ENCODE assay signal across 18 cellular contexts in the genomic region with DNA sequence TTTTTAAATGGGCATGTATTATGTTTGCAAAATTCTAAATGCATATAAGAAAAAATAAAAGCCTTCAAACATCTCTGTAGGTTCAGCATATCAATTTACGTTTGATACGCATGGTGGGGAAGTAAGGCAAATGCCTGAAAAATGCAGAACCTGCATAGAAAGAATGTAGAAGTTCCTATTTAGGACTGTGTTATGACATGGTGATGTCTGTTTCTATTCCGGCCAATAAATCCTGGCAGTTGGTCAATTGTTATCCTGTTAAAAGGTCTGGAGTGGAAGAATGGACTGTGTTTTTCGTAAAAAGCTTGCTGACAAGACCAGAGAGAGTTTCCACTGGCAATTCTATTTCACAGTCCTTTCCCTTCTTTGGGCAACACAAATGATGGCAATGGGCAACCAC. TPM values are rescaled to one million over a fixed set of nuclear protein-coding genes. Genes with fewer than 3 reads are reported as not detected.
DNase-seq lines count a peak whose midpoint lies in the region; ATAC-seq, FAIRE-seq and TF ChIP-seq lines count a peak whose summit lies in the region.
"Had no signal": no experiment of that assay in that cellular context is flagged by ENCODE, and none has a peak within 500 bp of the region (broad histone marks: within the 10 kb centered on the region; RNA-seq: fewer than 3 reads in every experiment).

No MANE protein-coding gene starts in this region.

- intact Hi-C loops in testis (cut with DNase I; ENCODE audit: low total_unique reads): no loop called here
- intact Hi-C loops in HepG2 (cut with micrococcal nuclease; ENCODE audit: unreplicated experiment): no loop called here

- H2AFZ ChIP-seq in HepG2 (ENCODE audit: low read length): no peak overlapping the region

- 50 to 61% methylated on average over 4 of the region's 4 CpGs for WGBS in testis, 2 donors
- WGBS in HepG2 (ENCODE audit: low lambda C conversion rate): 16% methylated on average over 4 of the region's 4 CpGs

- no peaks in the 10 kb centered on the region for H3K36me3 Mint-ChIP-seq in HFFc6 (ENCODE audit: low read depth)

- H3K27me3 ChIP-seq in right atrium auricular region: no peaks in the 10 kb centered on the region
- H3K27me3 ChIP-seq in testis: no peaks in the 10 kb centered on the region
- 0 out of 5 replicates have a peak, but pooled peaks cover 0 to 2% of the 10 kb centered on the region in 2 experiments for H3K27me3 ChIP-seq in HepG2 (ENCODE audit: control insufficient read depth in 1 of 2, insufficient read depth in 2 of 2, low read length in 2 of 2)
- H3K27me3 ChIP-seq: spleen had no signal

- H3K36me3 ChIP-seq in right atrium auricular region (no peaks in the 10 kb centered on the region), testis (ENCODE audit: low read depth, missing control alignments) (no peaks in the 10 kb centered on the region), HepG2 (replicated peaks in 1 of 2; ENCODE audit: control insufficient read depth in 1 of 2, insufficient read depth in 2 of 2, low read length in 2 of 2) (no peaks in the 10 kb centered on the region)
- H3K36me3 ChIP-seq: prostate gland, spleen had no signal

- no TSS peak for BruUV-seq in HepG2 (replicated peaks; lab: Mats Ljungman, UMichigan)

- H3K4me2 ChIP-seq in HepG2 (ENCODE audit: low read depth, low read length): no peak overlapping the region

- POLR2A ChIA-PET in HepG2 (lab: Yijun Ruan, JAX): no interaction called here

- TF ChIP-seq CTCF in HFFc6 (IDR thresholded peaks at IDR 0.05) (no peak), coronary artery (IDR thresholded peaks at IDR 0.05) (no peak), right atrium auricular region (IDR thresholded peaks at IDR 0.05) (no peak), testis (IDR thresholded peaks at IDR 0.05) (no peak), HepG2 (CRISPR knock-in tag; IDR thresholded peaks at IDR 0.05) (no peak)

- no peak overlapping the region for H3K4me3 ChIP-seq in coronary artery
- no peak overlapping the region for H3K4me3 ChIP-seq in right atrium auricular region
- H3K4me3 ChIP-seq in testis: no peak overlapping the region
- H3K4me3 ChIP-seq in HepG2 (replicated peaks in 1 of 3; ENCODE audit: insufficient read depth in 1 of 3, low read depth in 2 of 3, low read length in 3 of 3): no peak overlapping the region
- H3K4me3 ChIP-seq: prostate gland, spleen had no signal

- CTCF ChIA-PET in HepG2 (lab: Yijun Ruan, JAX; ENCODE audit: low intra/inter-chr PET ratio, low total read pairs): no interaction called here

- H3K9ac ChIP-seq in HepG2 (ENCODE audit: insufficient read depth, low read depth, low read length): no peak overlapping the region

- H3K9me3 ChIP-seq in right atrium auricular region (no peaks in the 10 kb centered on the region), testis (no peaks in the 10 kb centered on the region), HepG2 (ENCODE audit: low read length) (no peaks in the 10 kb centered on the region)
- H3K9me3 ChIP-seq: prostate gland, spleen had no signal

- H3K27ac ChIP-seq in coronary artery: peak overlapping the region; percentile 54 to 63
- peak overlapping the region; percentile 18 to 77 for H3K27ac ChIP-seq in right atrium auricular region
- no peak overlapping the region for H3K27ac ChIP-seq in testis
- no peak overlapping the region for H3K27ac ChIP-seq in HepG2 (ENCODE audit: extremely low read length, insufficient read depth, low read length)
- H3K27ac ChIP-seq: epithelial cell of prostate, prostate gland, spleen had no signal

- no peaks in the 10 kb centered on the region for H3K9me3 Mint-ChIP-seq in HFFc6
- H3K9me3 Mint-ChIP-seq: CD4-positive, alpha-beta T cell; neural crest cell had no signal

- H3K27me3 Mint-ChIP-seq in HFFc6 (ENCODE audit: insufficient read depth): no peaks in the 10 kb centered on the region
- H3K27me3 Mint-ChIP-seq: CD4-positive, alpha-beta T cell had no signal

- TF ChIP-seq POLR2A in testis (IDR thresholded peaks at IDR 0.05): no peak
- TF ChIP-seq POLR2A in HepG2 (IDR thresholded peaks at IDR 0.05; ENCODE audit: insufficient read depth in 1 of 2, low read depth in 2 of 2, low read length in 2 of 2): no peak

- H3K4me1 Mint-ChIP-seq in HFFc6 (ENCODE audit: low read depth): peaks cover 70% of the 10 kb centered on the region
- H3K4me1 Mint-ChIP-seq: activated CD4-positive, alpha-beta T cell treated with anti-CD3 and anti-CD28 coated beads for 36 hours had no signal

- no peaks in the 10 kb centered on the region for H4K20me1 ChIP-seq in HepG2 (ENCODE audit: insufficient read depth, low read length)

- H3K4me3 Mint-ChIP-seq in HFFc6: no peak overlapping the region
- H3K4me3 Mint-ChIP-seq: activated CD4-positive, alpha-beta T cell treated with anti-CD3 and anti-CD28 coated beads for 36 hours; CD4-positive, alpha-beta T cell; neural crest cell had no signal

- peak overlapping the region; percentile 15; the same call in 1 of the 2 replicates for H3K27ac Mint-ChIP-seq in HFFc6
- H3K27ac Mint-ChIP-seq: activated CD4-positive, alpha-beta T cell treated with anti-CD3 and anti-CD28 coated beads for 36 hours; CD4-positive, alpha-beta T cell had no signal

- DNase-seq in HFFc6: no peak
- DNase-seq in coronary artery (ENCODE audit: low spot score): no peak
- no peak for DNase-seq in right atrium auricular region (ENCODE audit: low spot score)
- peak; percentile 16 for DNase-seq in testis
- DNase-seq in NCI-H510A treated with DMSO at 0.1 percent for 48 hours (lab: John Stamatoyannopoulos, UW): no peak
- DNase-seq in D341Med (ENCODE audit: low spot score): no peak
- DNase-seq in NAMALWA (ENCODE audit: low spot score): no peak
- no peak for DNase-seq in HepG2 (ENCODE audit: low spot score)
- DNase-seq: activated CD4-positive, alpha-beta T cell treated with anti-CD3 and anti-CD28 coated beads for 36 hours; CD4-positive, alpha-beta T cell; GDM1; NCI-H1417; NCI-H526; spleen had no signal

- in situ Hi-C loops in HepG2 (cut with HindIII; ENCODE audit: extremely low pct_ligation_motif_present, low pct_unique_long_range_greater_than_20kb): no loop called here

- H3K4me1 ChIP-seq in right atrium auricular region: peaks cover 0 to 19% of the 10 kb centered on the region in 2 donors
- H3K4me1 ChIP-seq in testis: peaks cover 8% of the 10 kb centered on the region
- no peaks in the 10 kb centered on the region for H3K4me1 ChIP-seq in HepG2 (ENCODE audit: insufficient read depth, low read length)
- H3K4me1 ChIP-seq: prostate gland, spleen had no signal

- TF ChIP-seq RAD21 in HepG2 (CRISPR knock-in tag; IDR thresholded peaks at IDR 0.05): no peak

- no peak for FAIRE-seq in HepG2 (lab: Jason Lieb, UNC)
- FAIRE-seq: bronchial epithelial cell had no signal

- H3K79me2 ChIP-seq in HepG2 (ENCODE audit: insufficient read depth, low read length): no peaks in the 10 kb centered on the region

- no peak for TF ChIP-seq EP300 in HepG2 (IDR thresholded peaks at IDR 0.05; ENCODE audit: low read depth in 2 of 2, low read length in 2 of 2)
- no peak for TF ChIP-seq EP300 in HepG2 (CRISPR knock-in tag; IDR thresholded peaks at IDR 0.05; ENCODE audit: borderline replicate concordance)

- ATAC-seq in HepG2: no peak
- ATAC-seq: activated CD4-positive, alpha-beta T cell treated with anti-CD3 and anti-CD28 coated beads for 36 hours had no signal

RNA-seq across cellular contexts. Expression of gene CAV2, which starts 49.6 kb away (rescaled TPM):
- 100 to 1,000 TPM; 157 to 229 (median 186) TPM for total RNA-seq in HFFc6 (2021; fragmentation: NEBNext Ultra II Directional; extraction: Animal tissue kit (Norgen Biotek cat#: 25700))
- total RNA-seq in right atrium auricular region: 100 to 1,000 TPM; 180 to 278 TPM
- total RNA-seq in testis: 10 to 100 TPM; 33.0 to 40.2 TPM
- 33.5 TPM for polyA plus RNA-seq in testis (ENCODE audit: insufficient read depth, low read depth, low replicate concordance)
- total RNA-seq in HepG2 (2016; rRNA removed; fragmentation: Illumina TruSeq; extraction: Trizol): 0.09 and 0.24 TPM in 2 replicates
- total RNA-seq in HepG2 (2016; cell fraction: cytosol; rRNA removed; fragmentation: Illumina TruSeq; extraction: Trizol; ENCODE audit: low read depth): not detected in 2 replicates
- 0.17 and 0.24 TPM in 2 replicates for total RNA-seq in HepG2 (2016; cell fraction: insoluble cytoplasmic fraction; rRNA removed; fragmentation: Illumina TruSeq; extraction: Trizol)
- total RNA-seq in HepG2 (2016; cell fraction: membrane; rRNA removed; fragmentation: Illumina TruSeq; extraction: Trizol): 0.21 and 0.25 TPM in 2 replicates
- total RNA-seq in HepG2 (2016; cell fraction: nucleus; rRNA removed; fragmentation: Illumina TruSeq; extraction: Trizol): not detected in 2 replicates
- polyA plus RNA-seq in HepG2 (2011; rRNA removed): 0.18 and 0.42 TPM in 2 replicates
- polyA plus RNA-seq in HepG2 (2011; cell fraction: cytosol; rRNA removed): 0.13 and 0.26 TPM in 2 replicates
- 0.05 TPM in 1 of 2 replicates, not detected in the other for polyA plus RNA-seq in HepG2 (2011; cell fraction: nucleus; rRNA removed)
- 0.20 TPM in 1 of 2 replicates, not detected in the other for polyA plus RNA-seq in HepG2 (2012)
- polyA plus RNA-seq in HepG2 (2016; cell fraction: cytosol; fragmentation: Illumina TruSeq; extraction: Trizol; ENCODE audit: low read depth): 0.09 and 0.12 TPM in 2 replicates
- polyA plus RNA-seq in HepG2 (2016; cell fraction: insoluble cytoplasmic fraction; fragmentation: Illumina TruSeq; extraction: Trizol; ENCODE audit: low read depth): not detected in 2 replicates
- 0.28 and 0.46 TPM in 2 replicates for polyA plus RNA-seq in HepG2 (2016; cell fraction: membrane; fragmentation: Illumina TruSeq; extraction: Trizol; ENCODE audit: low read depth)
- not detected in 2 replicates for polyA plus RNA-seq in HepG2 (2016; cell fraction: nucleus; fragmentation: Illumina TruSeq; extraction: Trizol; ENCODE audit: insufficient read depth, low read depth)
- 0.04 and 22.5 TPM in 2 replicates for polyA minus RNA-seq in HepG2 (2011; rRNA and poly(A)+ RNA removed; ENCODE audit: low replicate concordance)
- 0.18 TPM in 1 of 2 replicates, not detected in the other for polyA minus RNA-seq in HepG2 (2011; cell fraction: cytosol; rRNA and poly(A)+ RNA removed)
- polyA minus RNA-seq in HepG2 (2011; cell fraction: nucleus; rRNA and poly(A)+ RNA removed): not detected in 2 replicates
- total RNA-seq: activated CD4-positive, alpha-beta T cell treated with anti-CD3 and anti-CD28 coated beads for 36 hours; CD4-positive, alpha-beta T cell had no signal

Comparison
In these comparisons a context has a peak if more than half of its experiments do, and no peak if none do; other contexts are left out.
1. H3K27ac ChIP-seq: peak in coronary artery (2 of 2) and right atrium auricular region (2 of 2); none in testis (0 of 2) and HepG2 (single experiment).
2. RNA of gene CAV2, which starts 49.6 kb away (total RNA-seq): 180 to 278 TPM in right atrium auricular region, 157 to 229 TPM in HFFc6 and 33.0 to 40.2 TPM in testis; 0.09 to 0.25 TPM in HepG2; every median in the first group is over 10 times any median in the second.